ENCODE assay signal across 27 cellular contexts in the genomic region with DNA sequence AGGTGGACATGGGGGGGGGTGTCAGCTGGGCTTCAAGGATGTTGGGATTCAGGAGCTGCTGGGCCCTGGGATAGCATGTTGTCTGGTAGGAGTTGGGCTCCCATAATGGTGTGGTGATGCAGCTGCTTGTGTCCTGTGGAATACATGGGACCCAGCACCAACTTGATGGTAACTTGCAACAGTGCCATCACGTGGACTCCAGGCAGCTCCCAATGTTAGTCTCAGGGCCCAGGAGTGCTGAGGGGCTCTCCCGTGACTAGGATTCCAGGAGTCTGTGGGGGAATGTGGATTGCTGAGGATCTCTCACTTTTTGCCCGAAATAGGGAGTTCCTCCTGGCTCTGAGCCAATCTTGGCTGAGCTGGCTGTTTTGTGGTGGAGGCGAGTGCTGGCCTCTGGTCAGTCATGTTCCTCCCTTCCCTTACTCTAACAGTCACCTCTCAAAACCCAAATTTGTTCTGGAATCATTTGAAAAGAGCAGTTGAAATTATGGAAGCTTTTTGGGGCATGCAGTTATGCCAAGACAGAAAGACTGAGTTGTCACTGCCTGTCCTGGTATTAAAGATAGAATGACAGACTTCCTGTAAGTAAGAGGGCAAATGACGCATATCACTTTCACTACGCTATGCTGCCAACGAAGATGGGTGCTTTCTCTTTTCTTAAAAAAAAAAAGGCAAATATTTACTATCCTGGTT.
"Had no signal": no experiment of that assay in that cellular context is flagged by ENCODE, and none has a peak within 500 bp of the region (broad histone marks: within the 10 kb centered on the region; RNA-seq: fewer than 3 reads in every experiment).

No MANE protein-coding gene starts in this region.

- H3K27me3 Mint-ChIP-seq: activated CD4-positive, alpha-beta T cell treated with anti-CD3 and anti-CD28 coated beads, Interleukin-2, amount 10 ng/mL, durations not matched to agents 7 days and 5 days; activated CD8-positive, alpha-beta memory T cell treated with anti-CD3 and anti-CD28 coated beads, Interleukin-2, amount 10 ng/mL, durations not matched to agents 7 days and 5 days; activated CD8-positive, alpha-beta T cell treated with anti-CD3 and anti-CD28 coated beads for 36 hours; activated naive CD4-positive, alpha-beta T cell treated with anti-CD3 and anti-CD28 coated beads, Interleukin-2, amount 10 ng/mL, durations not matched to agents 7 days and 5 days had no signal

- DNase-seq: activated CD4-positive, alpha-beta T cell treated with anti-CD3 and anti-CD28 coated beads, Interleukin-2, amount 10 ng/mL, durations not matched to agents 7 days and 5 days; activated CD4-positive, CD25-positive, alpha-beta regulatory T cell treated with anti-CD3 and anti-CD28 coated beads, Interleukin-2, amount 50 U/mL, for 72 hours; activated CD8-positive, alpha-beta memory T cell treated with anti-CD3 and anti-CD28 coated beads, Interleukin-2, amount 10 ng/mL, durations not matched to agents 7 days and 5 days; activated CD8-positive, alpha-beta T cell treated with anti-CD3 and anti-CD28 coated beads for 36 hours; activated effector memory CD4-positive, alpha-beta T cell treated with anti-CD3 and anti-CD28 coated beads, Interleukin-2, amount 50 U/mL, for 16 hours; activated naive CD4-positive, alpha-beta T cell treated with anti-CD3 and anti-CD28 coated beads, Interleukin-2, amount 10 ng/mL, durations not matched to agents 7 days and 5 days; activated T-cell treated with anti-CD3 and anti-CD28 coated beads for 4 hours; anterior cingulate cortex; body of pancreas; cortex of kidney; endodermal cell; esophagus squamous epithelium; heart right ventricle; immature natural killer cell; kidney glomerular epithelial cell; left ventricle myocardium superior; midbrain; natural killer cell; pancreas; stimulated activated CD4-positive, alpha-beta T cell treated with anti-CD3 and anti-CD28 coated beads, Interleukin-4, amount 100 ng/mL, for 24 hours; stimulated activated naive CD4-positive, alpha-beta T cell treated with Interleukin-2 at 50 U/mL for 16 hours; T1000 had no signal

- H3K4me1 ChIP-seq: body of pancreas, heart right ventricle, pancreas, psoas muscle, right atrium auricular region had no signal

- H3K36me3 ChIP-seq: cardiac muscle cell, esophagus squamous epithelium, heart right ventricle, pancreas, right atrium auricular region had no signal

- H3K27ac ChIP-seq: body of pancreas, cardiac muscle cell, esophagus squamous epithelium, heart right ventricle, pancreas, psoas muscle, right atrium auricular region, VCaP had no signal

- H3K4me1 Mint-ChIP-seq: activated CD4-positive, alpha-beta T cell treated with anti-CD3 and anti-CD28 coated beads, Interleukin-2, amount 10 ng/mL, durations not matched to agents 7 days and 5 days; activated CD8-positive, alpha-beta memory T cell treated with anti-CD3 and anti-CD28 coated beads, Interleukin-2, amount 10 ng/mL, durations not matched to agents 7 days and 5 days; activated naive CD4-positive, alpha-beta T cell treated with anti-CD3 and anti-CD28 coated beads, Interleukin-2, amount 10 ng/mL, durations not matched to agents 7 days and 5 days; endodermal cell; immature natural killer cell; natural killer cell had no signal

- H3K4me3 ChIP-seq: body of pancreas, cardiac muscle cell, esophagus squamous epithelium, heart right ventricle, pancreas, psoas muscle, right atrium auricular region had no signal

- ATAC-seq: activated CD8-positive, alpha-beta memory T cell treated with anti-CD3 and anti-CD28 coated beads, Interleukin-2, amount 10 ng/mL, durations not matched to agents 7 days and 5 days; activated CD8-positive, alpha-beta T cell treated with anti-CD3 and anti-CD28 coated beads for 36 hours; body of pancreas; heart right ventricle; left ventricle myocardium superior; natural killer cell; pancreas; psoas muscle had no signal

- H3K9me3 ChIP-seq: body of pancreas, esophagus squamous epithelium, pancreas, psoas muscle, right atrium auricular region had no signal

- H3K27ac Mint-ChIP-seq: activated CD4-positive, alpha-beta T cell treated with anti-CD3 and anti-CD28 coated beads, Interleukin-2, amount 10 ng/mL, durations not matched to agents 7 days and 5 days; activated CD8-positive, alpha-beta memory T cell treated with anti-CD3 and anti-CD28 coated beads, Interleukin-2, amount 10 ng/mL, durations not matched to agents 7 days and 5 days; activated CD8-positive, alpha-beta T cell treated with anti-CD3 and anti-CD28 coated beads for 36 hours; activated naive CD4-positive, alpha-beta T cell treated with anti-CD3 and anti-CD28 coated beads, Interleukin-2, amount 10 ng/mL, durations not matched to agents 7 days and 5 days; endodermal cell; immature natural killer cell; natural killer cell; T-helper 1 cell treated with Interleukin-12 subunit alpha and Interleukin-12 subunit beta and Interleukin-4 antibody, amounts not matched to agents 30 μg/mL and 1 μg/mL, for 36 hours had no signal

- H3K27me3 ChIP-seq: body of pancreas, cardiac muscle cell, esophagus squamous epithelium, pancreas, right atrium auricular region had no signal

- H3K4me3 Mint-ChIP-seq: activated CD4-positive, alpha-beta T cell treated with anti-CD3 and anti-CD28 coated beads, Interleukin-2, amount 10 ng/mL, durations not matched to agents 7 days and 5 days; activated CD8-positive, alpha-beta memory T cell treated with anti-CD3 and anti-CD28 coated beads, Interleukin-2, amount 10 ng/mL, durations not matched to agents 7 days and 5 days; activated CD8-positive, alpha-beta T cell treated with anti-CD3 and anti-CD28 coated beads for 36 hours; activated naive CD4-positive, alpha-beta T cell treated with anti-CD3 and anti-CD28 coated beads, Interleukin-2, amount 10 ng/mL, durations not matched to agents 7 days and 5 days; endodermal cell; immature natural killer cell; natural killer cell; T-helper 1 cell treated with Interleukin-12 subunit alpha and Interleukin-12 subunit beta and Interleukin-4 antibody, amounts not matched to agents 30 μg/mL and 1 μg/mL, for 36 hours had no signal

- H3K9me3 Mint-ChIP-seq: activated CD4-positive, alpha-beta T cell treated with anti-CD3 and anti-CD28 coated beads, Interleukin-2, amount 10 ng/mL, durations not matched to agents 7 days and 5 days; activated naive CD4-positive, alpha-beta T cell treated with anti-CD3 and anti-CD28 coated beads, Interleukin-2, amount 10 ng/mL, durations not matched to agents 7 days and 5 days; endodermal cell had no signal

- H3K36me3 Mint-ChIP-seq: activated CD8-positive, alpha-beta memory T cell treated with anti-CD3 and anti-CD28 coated beads, Interleukin-2, amount 10 ng/mL, durations not matched to agents 7 days and 5 days; activated naive CD4-positive, alpha-beta T cell treated with anti-CD3 and anti-CD28 coated beads, Interleukin-2, amount 10 ng/mL, durations not matched to agents 7 days and 5 days; immature natural killer cell; natural killer cell had no signal
